ENCODE assay signal across 1 cellular context in the genomic region with DNA sequence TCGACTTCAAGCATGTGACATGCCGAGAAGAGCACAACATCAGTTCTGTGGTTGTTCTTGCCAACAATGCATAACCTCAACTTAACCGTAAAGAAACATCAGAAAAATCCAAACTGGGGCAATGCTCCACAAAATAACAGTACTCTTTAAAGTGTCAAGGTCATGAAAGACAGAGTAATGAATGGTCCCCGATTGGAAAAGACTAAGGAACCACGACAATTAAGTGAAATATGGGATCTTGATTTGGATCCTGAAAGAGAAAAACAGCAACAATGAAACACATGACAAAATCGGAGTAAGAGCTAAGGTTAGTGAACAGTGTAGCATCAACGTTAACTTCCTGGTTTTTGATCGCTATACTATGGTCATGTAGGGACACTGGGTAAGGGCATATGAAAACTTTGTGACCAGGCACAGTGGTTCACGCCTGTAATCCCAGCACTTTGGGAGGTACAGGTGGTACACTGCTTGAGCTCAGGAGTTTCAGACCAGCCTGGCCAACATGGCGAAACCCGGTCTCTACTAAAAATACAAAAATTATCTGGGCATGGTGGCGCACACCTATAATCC.
TF ChIP-seq lines count a peak whose summit lies in the region.

No MANE protein-coding gene starts in this region.

TF ChIP-seq in K562, 482 proteins besides CTCF, POLR2A, EP300 and RAD21:
- no peak for TF ChIP-seq LARP7 (IDR thresholded peaks at IDR 0.05)
- no peak for TF ChIP-seq CHAMP1 (IDR thresholded peaks at IDR 0.05)
- no peak for TF ChIP-seq ZNF561 (CRISPR knock-in tag; conservative IDR thresholded peaks at IDR 0.05)
- no peak for TF ChIP-seq ZC3H8 (IDR thresholded peaks at IDR 0.05)
- no peak for TF ChIP-seq EWSR1 (IDR thresholded peaks at IDR 0.05; ENCODE audit: borderline replicate concordance, low read depth, partially characterized antibody)
- no peak for TF ChIP-seq ZNF696 (CRISPR knock-in tag; conservative IDR thresholded peaks at IDR 0.05)
- no peak for TF ChIP-seq PATZ1 (CRISPR knock-in tag; IDR thresholded peaks at IDR 0.05; ENCODE audit: borderline replicate concordance)
- no peak for TF ChIP-seq THAP12 (CRISPR knock-in tag; IDR thresholded peaks at IDR 0.05)
- TF ChIP-seq, protein P1, sequence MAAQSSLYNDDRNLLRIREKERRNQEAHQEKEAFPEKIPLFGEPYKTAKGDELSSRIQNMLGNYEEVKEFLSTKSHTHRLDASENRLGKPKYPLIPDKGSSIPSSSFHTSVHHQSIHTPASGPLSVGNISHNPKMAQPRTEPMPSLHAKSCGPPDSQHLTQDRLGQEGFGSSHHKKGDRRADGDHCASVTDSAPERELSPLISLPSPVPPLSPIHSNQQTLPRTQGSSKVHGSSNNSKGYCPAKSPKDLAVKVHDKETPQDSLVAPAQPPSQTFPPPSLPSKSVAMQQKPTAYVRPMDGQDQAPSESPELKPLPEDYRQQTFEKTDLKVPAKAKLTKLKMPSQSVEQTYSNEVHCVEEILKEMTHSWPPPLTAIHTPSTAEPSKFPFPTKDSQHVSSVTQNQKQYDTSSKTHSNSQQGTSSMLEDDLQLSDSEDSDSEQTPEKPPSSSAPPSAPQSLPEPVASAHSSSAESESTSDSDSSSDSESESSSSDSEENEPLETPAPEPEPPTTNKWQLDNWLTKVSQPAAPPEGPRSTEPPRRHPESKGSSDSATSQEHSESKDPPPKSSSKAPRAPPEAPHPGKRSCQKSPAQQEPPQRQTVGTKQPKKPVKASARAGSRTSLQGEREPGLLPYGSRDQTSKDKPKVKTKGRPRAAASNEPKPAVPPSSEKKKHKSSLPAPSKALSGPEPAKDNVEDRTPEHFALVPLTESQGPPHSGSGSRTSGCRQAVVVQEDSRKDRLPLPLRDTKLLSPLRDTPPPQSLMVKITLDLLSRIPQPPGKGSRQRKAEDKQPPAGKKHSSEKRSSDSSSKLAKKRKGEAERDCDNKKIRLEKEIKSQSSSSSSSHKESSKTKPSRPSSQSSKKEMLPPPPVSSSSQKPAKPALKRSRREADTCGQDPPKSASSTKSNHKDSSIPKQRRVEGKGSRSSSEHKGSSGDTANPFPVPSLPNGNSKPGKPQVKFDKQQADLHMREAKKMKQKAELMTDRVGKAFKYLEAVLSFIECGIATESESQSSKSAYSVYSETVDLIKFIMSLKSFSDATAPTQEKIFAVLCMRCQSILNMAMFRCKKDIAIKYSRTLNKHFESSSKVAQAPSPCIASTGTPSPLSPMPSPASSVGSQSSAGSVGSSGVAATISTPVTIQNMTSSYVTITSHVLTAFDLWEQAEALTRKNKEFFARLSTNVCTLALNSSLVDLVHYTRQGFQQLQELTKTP (IDR thresholded peaks at IDR 0.05; ENCODE audit: low read depth in 1 of 2, partially characterized antibody in 2 of 2) = no peak
- no peak for TF ChIP-seq NCOA1 (IDR thresholded peaks at IDR 0.05; ENCODE audit: low read depth)
- TF ChIP-seq SMAD2 (IDR thresholded peaks at IDR 0.05; ENCODE audit: low read depth, low read length) = no peak
- TF ChIP-seq HDGF (IDR thresholded peaks at IDR 0.05) = no peak
- TF ChIP-seq, protein P2, sequence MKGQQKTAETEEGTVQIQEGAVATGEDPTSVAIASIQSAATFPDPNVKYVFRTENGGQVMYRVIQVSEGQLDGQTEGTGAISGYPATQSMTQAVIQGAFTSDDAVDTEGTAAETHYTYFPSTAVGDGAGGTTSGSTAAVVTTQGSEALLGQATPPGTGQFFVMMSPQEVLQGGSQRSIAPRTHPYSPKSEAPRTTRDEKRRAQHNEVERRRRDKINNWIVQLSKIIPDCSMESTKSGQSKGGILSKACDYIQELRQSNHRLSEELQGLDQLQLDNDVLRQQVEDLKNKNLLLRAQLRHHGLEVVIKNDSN (CRISPR knock-in tag; IDR thresholded peaks at IDR 0.05) = no peak
- TF ChIP-seq XRCC4 (IDR thresholded peaks at IDR 0.05; ENCODE audit: extremely low read depth, insufficient read depth, insufficient read length) = no peak
- no peak for TF ChIP-seq KLF16 (IDR thresholded peaks at IDR 0.05)
- no peak for TF ChIP-seq CCAR2 (IDR thresholded peaks at IDR 0.05; ENCODE audit: low read depth, low read length)
